Comparison of ENCODE assay signal across 1 cellular context in the genomic region with DNA sequence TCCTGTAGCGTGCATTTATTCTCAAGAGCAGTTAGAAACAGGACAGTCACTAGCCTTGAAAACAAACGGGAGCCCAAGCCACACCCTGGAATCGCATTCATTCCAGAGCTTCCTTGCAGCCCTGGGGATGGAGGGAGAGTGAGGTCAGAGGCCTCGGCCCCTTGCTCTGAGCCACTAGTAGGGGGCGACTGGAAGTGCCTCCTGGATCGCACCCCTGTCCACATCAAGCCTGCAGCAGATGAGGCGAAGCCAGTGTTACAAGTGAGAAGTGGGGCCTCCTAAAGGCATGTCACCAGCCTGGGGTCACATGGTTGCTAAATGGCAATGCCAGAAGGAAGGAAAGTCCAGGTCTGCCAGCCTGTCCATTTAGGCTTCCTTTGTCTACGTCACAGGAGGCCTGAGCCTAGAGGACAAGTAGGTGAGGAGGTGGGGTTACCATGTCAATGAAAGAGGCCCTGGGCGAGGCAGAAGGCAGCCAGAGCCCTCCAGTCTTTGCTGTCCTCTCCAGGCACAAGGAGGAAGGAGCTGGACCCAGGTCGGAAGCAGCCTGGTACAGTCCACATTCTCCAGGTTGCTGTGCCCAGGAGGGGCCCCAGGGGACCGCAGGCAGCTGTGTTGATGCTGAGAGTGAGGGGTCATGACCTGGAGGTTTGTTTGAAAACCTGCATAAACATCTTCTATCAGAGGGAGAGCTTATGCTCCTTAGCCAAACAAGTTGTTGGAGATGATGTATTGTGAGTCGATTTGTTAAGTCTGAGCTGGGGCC.
TF ChIP-seq lines count a peak whose summit lies in the region.

No MANE protein-coding gene starts in this region.

TF ChIP-seq in GM23338, 12 proteins besides CTCF, POLR2A, EP300 and RAD21 (continued from another document):
- TF ChIP-seq, protein P1, sequence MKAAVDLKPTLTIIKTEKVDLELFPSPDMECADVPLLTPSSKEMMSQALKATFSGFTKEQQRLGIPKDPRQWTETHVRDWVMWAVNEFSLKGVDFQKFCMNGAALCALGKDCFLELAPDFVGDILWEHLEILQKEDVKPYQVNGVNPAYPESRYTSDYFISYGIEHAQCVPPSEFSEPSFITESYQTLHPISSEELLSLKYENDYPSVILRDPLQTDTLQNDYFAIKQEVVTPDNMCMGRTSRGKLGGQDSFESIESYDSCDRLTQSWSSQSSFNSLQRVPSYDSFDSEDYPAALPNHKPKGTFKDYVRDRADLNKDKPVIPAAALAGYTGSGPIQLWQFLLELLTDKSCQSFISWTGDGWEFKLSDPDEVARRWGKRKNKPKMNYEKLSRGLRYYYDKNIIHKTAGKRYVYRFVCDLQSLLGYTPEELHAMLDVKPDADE (IDR thresholded peaks at IDR 0.05): no peak
- TF ChIP-seq POLR2AphosphoS5 (IDR thresholded peaks at IDR 0.05; ENCODE audit: low read depth): no peak
- no peak for TF ChIP-seq CREB1 (CRISPR knock-in tag; IDR thresholded peaks at IDR 0.05; ENCODE audit: low read depth)
- TF ChIP-seq ZNF331 (CRISPR knock-in tag; IDR thresholded peaks at IDR 0.05; ENCODE audit: low read depth): no peak
- no peak for TF ChIP-seq EZH2 (IDR thresholded peaks at IDR 0.05; ENCODE audit: low read depth, unreplicated experiment)
- TF ChIP-seq ZNF114 (CRISPR knock-in tag; IDR thresholded peaks at IDR 0.05): no peak
TF ChIP-seq in GM23338: peak in this region for 0.
